16 cellular contexts compared by ENCODE assay signal in genomic region chr7:78558571-78558970, GRCh38.
DNase-seq lines count a peak whose midpoint lies in the region; ATAC-seq and TF ChIP-seq lines count a peak whose summit lies in the region.
"Had no signal": no experiment of that assay in that cellular context is flagged by ENCODE, and none has a peak within 500 bp of the region (broad histone marks: within the 10 kb centered on the region; RNA-seq: fewer than 3 reads in every experiment).

No MANE protein-coding gene starts in this region.

- in situ Hi-C loops in SK-MEL-5 (cut with HindIII; ENCODE audit: low pct_unique_long_range_greater_than_20kb, low sequenced_read_pairs): no loop called here

- DNase-seq in HT1080 (ENCODE audit: low read depth) (peak; percentile 15), SK-MEL-5 (ENCODE audit: low read depth, low spot score) (peak; percentile 96), globus pallidus (ENCODE audit: low spot score) (peak; percentile 89), pons (ENCODE audit: low spot score) (peak; percentile 94), NCI-H2029 treated with DMSO at 0.1 percent for 48 hours (lab: John Stamatoyannopoulos, UW) (no peak), NCI-H2107 (lab: John Stamatoyannopoulos, UW) (no peak)
- DNase-seq: CD8-positive, alpha-beta T cell; DMS53; EL; KG1; NCI-H1105 treated with DMSO at 0.1 percent for 48 hours; NCI-H1694; NCI-H774 had no signal

- no peak for ATAC-seq in SK-N-SH treated with all-trans-retinoic acid at 6 μM for 48 hours
- no peak for ATAC-seq in HG02798 (IDR thresholded peaks at IDR 0.05; ENCODE audit: poor library complexity, unreplicated experiment)
- ATAC-seq: CD8-positive, alpha-beta T cell; Right ventricle myocardium inferior had no signal

TF ChIP-seq in SK-N-SH treated with all-trans-retinoic acid at 6 μM for 48 hours, 23 proteins besides CTCF, POLR2A, EP300 and RAD21:
- TF ChIP-seq PPARA (CRISPR knock-in tag; IDR thresholded peaks at IDR 0.05; ENCODE audit: borderline replicate concordance) (no peak), ZFP30 (CRISPR knock-in tag; IDR thresholded peaks at IDR 0.05) (no peak), ZFP3 (CRISPR knock-in tag; IDR thresholded peaks at IDR 0.05) (no peak), GLIS3 (CRISPR knock-in tag; IDR thresholded peaks at IDR 0.05) (no peak), PATZ1 (CRISPR knock-in tag; IDR thresholded peaks at IDR 0.05; ENCODE audit: borderline replicate concordance) (no peak), TCF4 (CRISPR knock-in tag; IDR thresholded peaks at IDR 0.05; ENCODE audit: borderline replicate concordance) (no peak), ESRRG (CRISPR knock-in tag; IDR thresholded peaks at IDR 0.05) (no peak), CSRNP3 (CRISPR knock-in tag; IDR thresholded peaks at IDR 0.05) (no peak), OSR1 (CRISPR knock-in tag; IDR thresholded peaks at IDR 0.05) (no peak), SNAI2 (CRISPR knock-in tag; IDR thresholded peaks at IDR 0.05) (no peak), CREB5 (CRISPR knock-in tag; IDR thresholded peaks at IDR 0.05; ENCODE audit: low read depth) (no peak), POU6F1 (CRISPR knock-in tag; IDR thresholded peaks at IDR 0.05; ENCODE audit: borderline replicate concordance, low read depth) (no peak), TOX (CRISPR knock-in tag; IDR thresholded peaks at IDR 0.05; ENCODE audit: borderline replicate concordance) (no peak), CSDC2 (CRISPR knock-in tag; IDR thresholded peaks at IDR 0.05) (no peak), ZC3H10 (CRISPR knock-in tag; IDR thresholded peaks at IDR 0.05) (no peak)

Comparison
In these comparisons a context has a peak if more than half of its experiments do, and no peak if none do; other contexts are left out.
1. DNase-seq: peak in HT1080 (single experiment), SK-MEL-5 (single experiment), globus pallidus (single experiment) and pons (single experiment); none in NCI-H2029 treated with DMSO at 0.1 percent for 48 hours (single experiment) and NCI-H2107 (single experiment).